Comparison of ENCODE assay signal across 2 cellular contexts in the genomic region with DNA sequence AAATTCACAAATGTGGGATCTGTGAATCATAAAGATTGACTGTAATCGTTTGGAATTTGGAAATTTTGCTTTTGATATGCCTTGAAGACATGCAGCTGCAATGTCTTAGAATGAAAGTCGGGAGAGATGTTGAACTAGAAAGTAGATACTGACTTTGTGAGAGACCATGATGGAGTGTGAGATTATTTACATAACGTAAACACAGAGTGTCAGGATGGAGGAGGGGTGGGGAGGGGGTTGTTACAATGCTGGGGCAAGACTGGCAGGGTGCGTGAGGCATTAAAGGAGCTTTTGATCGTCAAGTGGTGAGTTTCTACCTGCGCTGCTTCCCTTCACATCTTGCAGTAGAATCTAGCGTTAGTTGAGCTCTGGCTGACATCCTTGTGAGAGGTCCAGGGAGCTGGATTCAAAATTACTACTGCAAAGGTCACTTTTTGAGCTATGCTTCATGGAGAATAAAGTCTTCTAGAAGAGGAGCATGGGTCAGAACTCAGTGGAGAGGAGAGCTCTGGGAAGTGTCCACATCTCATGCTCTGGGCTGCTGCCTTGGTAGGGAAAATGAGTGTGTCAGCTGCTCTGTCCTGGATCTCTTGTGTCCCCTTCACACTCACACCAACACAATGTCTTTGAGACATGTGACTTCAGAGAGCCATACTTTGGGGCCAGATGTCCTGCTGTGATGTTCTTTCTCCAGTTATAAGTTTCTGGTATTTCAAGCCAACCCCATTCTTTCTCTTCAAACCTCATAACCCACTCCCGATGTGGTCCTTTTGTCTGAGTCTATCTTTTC.
TF ChIP-seq lines count a peak whose summit lies in the region.

No MANE protein-coding gene starts in this region.

TF ChIP-seq in K562, 482 proteins besides CTCF, POLR2A, EP300 and RAD21 (continued from another document and continues in another):
- TF ChIP-seq, protein P1, sequence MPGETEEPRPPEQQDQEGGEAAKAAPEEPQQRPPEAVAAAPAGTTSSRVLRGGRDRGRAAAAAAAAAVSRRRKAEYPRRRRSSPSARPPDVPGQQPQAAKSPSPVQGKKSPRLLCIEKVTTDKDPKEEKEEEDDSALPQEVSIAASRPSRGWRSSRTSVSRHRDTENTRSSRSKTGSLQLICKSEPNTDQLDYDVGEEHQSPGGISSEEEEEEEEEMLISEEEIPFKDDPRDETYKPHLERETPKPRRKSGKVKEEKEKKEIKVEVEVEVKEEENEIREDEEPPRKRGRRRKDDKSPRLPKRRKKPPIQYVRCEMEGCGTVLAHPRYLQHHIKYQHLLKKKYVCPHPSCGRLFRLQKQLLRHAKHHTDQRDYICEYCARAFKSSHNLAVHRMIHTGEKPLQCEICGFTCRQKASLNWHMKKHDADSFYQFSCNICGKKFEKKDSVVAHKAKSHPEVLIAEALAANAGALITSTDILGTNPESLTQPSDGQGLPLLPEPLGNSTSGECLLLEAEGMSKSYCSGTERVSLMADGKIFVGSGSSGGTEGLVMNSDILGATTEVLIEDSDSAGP (CRISPR knock-in tag; IDR thresholded peaks at IDR 0.05): no peak
- no peak for TF ChIP-seq THRAP3 (IDR thresholded peaks at IDR 0.05; ENCODE audit: borderline replicate concordance)
- no peak for TF ChIP-seq ZNF175 (CRISPR knock-in tag; IDR thresholded peaks at IDR 0.05; ENCODE audit: low read depth)
- peak; percentile 4 for TF ChIP-seq NCOA4 (IDR thresholded peaks at IDR 0.05; ENCODE audit: partially characterized antibody)
- TF ChIP-seq, protein P2, sequence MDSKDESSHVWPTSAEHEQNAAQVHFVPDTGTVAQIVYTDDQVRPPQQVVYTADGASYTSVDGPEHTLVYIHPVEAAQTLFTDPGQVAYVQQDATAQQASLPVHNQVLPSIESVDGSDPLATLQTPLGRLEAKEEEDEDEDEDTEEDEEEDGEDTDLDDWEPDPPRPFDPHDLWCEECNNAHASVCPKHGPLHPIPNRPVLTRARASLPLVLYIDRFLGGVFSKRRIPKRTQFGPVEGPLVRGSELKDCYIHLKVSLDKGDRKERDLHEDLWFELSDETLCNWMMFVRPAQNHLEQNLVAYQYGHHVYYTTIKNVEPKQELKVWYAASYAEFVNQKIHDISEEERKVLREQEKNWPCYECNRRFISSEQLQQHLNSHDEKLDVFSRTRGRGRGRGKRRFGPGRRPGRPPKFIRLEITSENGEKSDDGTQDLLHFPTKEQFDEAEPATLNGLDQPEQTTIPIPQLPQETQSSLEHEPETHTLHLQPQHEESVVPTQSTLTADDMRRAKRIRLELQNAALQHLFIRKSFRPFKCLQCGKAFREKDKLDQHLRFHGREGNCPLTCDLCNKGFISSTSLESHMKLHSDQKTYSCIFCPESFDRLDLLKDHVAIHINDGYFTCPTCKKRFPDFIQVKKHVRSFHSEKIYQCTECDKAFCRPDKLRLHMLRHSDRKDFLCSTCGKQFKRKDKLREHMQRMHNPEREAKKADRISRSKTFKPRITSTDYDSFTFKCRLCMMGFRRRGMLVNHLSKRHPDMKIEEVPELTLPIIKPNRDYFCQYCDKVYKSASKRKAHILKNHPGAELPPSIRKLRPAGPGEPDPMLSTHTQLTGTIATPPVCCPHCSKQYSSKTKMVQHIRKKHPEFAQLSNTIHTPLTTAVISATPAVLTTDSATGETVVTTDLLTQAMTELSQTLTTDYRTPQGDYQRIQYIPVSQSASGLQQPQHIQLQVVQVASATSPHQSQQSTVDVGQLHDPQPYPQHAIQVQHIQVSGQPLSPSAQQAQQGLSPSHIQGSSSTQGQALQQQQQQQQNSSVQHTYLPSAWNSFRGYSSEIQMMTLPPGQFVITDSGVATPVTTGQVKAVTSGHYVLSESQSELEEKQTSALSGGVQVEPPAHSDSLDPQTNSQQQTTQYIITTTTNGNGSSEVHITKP (IDR thresholded peaks at IDR 0.05; ENCODE audit: partially characterized antibody): no peak
- no peak for TF ChIP-seq POLR2B (IDR thresholded peaks at IDR 0.05; ENCODE audit: low read depth, partially characterized antibody)
- no peak for TF ChIP-seq RBFOX2 (IDR thresholded peaks at IDR 0.05; ENCODE audit: low read depth, low read length)
- TF ChIP-seq CXXC5 (CRISPR knock-in tag; IDR thresholded peaks at IDR 0.05): 0 out of 2 replicates have a peak, but pooled peaks have one; percentile 37
- peak in 1 of 2 experiments; percentile 43; a peak in 1 of 4 replicates for TF ChIP-seq FOXK2 (conservative IDR thresholded peaks at IDR 0.05 in 1 of 2, IDR thresholded peaks at IDR 0.05 in 1 of 2; ENCODE audit: low read depth in 2 of 2)
- TF ChIP-seq, protein P3, sequence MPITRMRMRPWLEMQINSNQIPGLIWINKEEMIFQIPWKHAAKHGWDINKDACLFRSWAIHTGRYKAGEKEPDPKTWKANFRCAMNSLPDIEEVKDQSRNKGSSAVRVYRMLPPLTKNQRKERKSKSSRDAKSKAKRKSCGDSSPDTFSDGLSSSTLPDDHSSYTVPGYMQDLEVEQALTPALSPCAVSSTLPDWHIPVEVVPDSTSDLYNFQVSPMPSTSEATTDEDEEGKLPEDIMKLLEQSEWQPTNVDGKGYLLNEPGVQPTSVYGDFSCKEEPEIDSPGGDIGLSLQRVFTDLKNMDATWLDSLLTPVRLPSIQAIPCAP (CRISPR knock-in tag; IDR thresholded peaks at IDR 0.05; ENCODE audit: borderline replicate concordance): no peak
- TF ChIP-seq, protein P4, sequence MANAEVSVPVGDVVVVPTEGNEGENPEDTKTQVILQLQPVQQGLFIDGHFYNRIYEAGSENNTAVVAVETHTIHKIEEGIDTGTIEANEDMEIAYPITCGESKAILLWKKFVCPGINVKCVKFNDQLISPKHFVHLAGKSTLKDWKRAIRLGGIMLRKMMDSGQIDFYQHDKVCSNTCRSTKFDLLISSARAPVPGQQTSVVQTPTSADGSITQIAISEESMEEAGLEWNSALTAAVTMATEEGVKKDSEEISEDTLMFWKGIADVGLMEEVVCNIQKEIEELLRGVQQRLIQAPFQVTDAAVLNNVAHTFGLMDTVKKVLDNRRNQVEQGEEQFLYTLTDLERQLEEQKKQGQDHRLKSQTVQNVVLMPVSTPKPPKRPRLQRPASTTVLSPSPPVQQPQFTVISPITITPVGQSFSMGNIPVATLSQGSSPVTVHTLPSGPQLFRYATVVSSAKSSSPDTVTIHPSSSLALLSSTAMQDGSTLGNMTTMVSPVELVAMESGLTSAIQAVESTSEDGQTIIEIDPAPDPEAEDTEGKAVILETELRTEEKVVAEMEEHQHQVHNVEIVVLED (CRISPR knock-in tag; IDR thresholded peaks at IDR 0.05): 0 out of 2 replicates have a peak, but pooled peaks have one; percentile 24

TF ChIP-seq in HepG2, 621 proteins besides CTCF, POLR2A, EP300 and RAD21 (continued from another document and continues in another):
- TF ChIP-seq, protein P5, sequence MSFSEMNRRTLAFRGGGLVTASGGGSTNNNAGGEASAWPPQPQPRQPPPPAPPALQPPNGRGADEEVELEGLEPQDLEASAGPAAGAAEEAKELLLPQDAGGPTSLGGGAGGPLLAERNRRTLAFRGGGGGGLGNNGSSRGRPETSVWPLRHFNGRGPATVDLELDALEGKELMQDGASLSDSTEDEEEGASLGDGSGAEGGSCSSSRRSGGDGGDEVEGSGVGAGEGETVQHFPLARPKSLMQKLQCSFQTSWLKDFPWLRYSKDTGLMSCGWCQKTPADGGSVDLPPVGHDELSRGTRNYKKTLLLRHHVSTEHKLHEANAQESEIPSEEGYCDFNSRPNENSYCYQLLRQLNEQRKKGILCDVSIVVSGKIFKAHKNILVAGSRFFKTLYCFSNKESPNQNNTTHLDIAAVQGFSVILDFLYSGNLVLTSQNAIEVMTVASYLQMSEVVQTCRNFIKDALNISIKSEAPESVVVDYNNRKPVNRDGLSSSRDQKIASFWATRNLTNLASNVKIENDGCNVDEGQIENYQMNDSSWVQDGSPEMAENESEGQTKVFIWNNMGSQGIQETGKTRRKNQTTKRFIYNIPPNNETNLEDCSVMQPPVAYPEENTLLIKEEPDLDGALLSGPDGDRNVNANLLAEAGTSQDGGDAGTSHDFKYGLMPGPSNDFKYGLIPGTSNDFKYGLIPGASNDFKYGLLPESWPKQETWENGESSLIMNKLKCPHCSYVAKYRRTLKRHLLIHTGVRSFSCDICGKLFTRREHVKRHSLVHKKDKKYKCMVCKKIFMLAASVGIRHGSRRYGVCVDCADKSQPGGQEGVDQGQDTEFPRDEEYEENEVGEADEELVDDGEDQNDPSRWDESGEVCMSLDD (CRISPR knock-in tag; IDR thresholded peaks at IDR 0.05; ENCODE audit: borderline replicate concordance): no peak
- TF ChIP-seq ZNF564 (CRISPR knock-in tag; IDR thresholded peaks at IDR 0.05) (0 out of 2 replicates have a peak, but pooled peaks have one; percentile 3), JUNB (CRISPR knock-in tag; IDR thresholded peaks at IDR 0.05; ENCODE audit: borderline replicate concordance) (no peak), PHF20 (CRISPR knock-in tag; IDR thresholded peaks at IDR 0.05) (peak; percentile 30; the same call in 1 of the 2 replicates), ZNF737 (CRISPR knock-in tag; IDR thresholded peaks at IDR 0.05; ENCODE audit: borderline replicate concordance) (no peak), ARNT2 (CRISPR knock-in tag; IDR thresholded peaks at IDR 0.05; ENCODE audit: low read depth) (0 out of 2 replicates have a peak, but pooled peaks have one; percentile 22), STAT5B (CRISPR knock-in tag; IDR thresholded peaks at IDR 0.05) (no peak), THYN1 (CRISPR knock-in tag; IDR thresholded peaks at IDR 0.05; ENCODE audit: borderline replicate concordance, low read depth) (no peak), WIZ (CRISPR knock-in tag; IDR thresholded peaks at IDR 0.05) (no peak), ZFY (CRISPR knock-in tag; IDR thresholded peaks at IDR 0.05) (no peak), CBX5 (CRISPR knock-in tag; IDR thresholded peaks at IDR 0.05; ENCODE audit: borderline replicate concordance) (no peak), ZFAT (CRISPR knock-in tag; conservative IDR thresholded peaks at IDR 0.05) (no peak), IKZF1 (IDR thresholded peaks at IDR 0.05) (no peak)
- TF ChIP-seq, protein P6, sequence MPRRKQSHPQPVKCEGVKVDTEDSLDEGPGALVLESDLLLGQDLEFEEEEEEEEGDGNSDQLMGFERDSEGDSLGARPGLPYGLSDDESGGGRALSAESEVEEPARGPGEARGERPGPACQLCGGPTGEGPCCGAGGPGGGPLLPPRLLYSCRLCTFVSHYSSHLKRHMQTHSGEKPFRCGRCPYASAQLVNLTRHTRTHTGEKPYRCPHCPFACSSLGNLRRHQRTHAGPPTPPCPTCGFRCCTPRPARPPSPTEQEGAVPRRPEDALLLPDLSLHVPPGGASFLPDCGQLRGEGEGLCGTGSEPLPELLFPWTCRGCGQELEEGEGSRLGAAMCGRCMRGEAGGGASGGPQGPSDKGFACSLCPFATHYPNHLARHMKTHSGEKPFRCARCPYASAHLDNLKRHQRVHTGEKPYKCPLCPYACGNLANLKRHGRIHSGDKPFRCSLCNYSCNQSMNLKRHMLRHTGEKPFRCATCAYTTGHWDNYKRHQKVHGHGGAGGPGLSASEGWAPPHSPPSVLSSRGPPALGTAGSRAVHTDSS (CRISPR knock-in tag; conservative IDR thresholded peaks at IDR 0.05): no peak
- TF ChIP-seq, protein P2 (CRISPR knock-in tag; IDR thresholded peaks at IDR 0.05; ENCODE audit: low read depth): no peak
- TF ChIP-seq, protein P7, sequence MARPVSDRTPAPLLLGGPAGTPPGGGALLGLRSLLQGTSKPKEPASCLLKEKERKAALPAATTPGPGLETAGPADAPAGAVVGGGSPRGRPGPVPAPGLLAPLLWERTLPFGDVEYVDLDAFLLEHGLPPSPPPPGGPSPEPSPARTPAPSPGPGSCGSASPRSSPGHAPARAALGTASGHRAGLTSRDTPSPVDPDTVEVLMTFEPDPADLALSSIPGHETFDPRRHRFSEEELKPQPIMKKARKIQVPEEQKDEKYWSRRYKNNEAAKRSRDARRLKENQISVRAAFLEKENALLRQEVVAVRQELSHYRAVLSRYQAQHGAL (CRISPR knock-in tag; IDR thresholded peaks at IDR 0.05; ENCODE audit: not compliant biosample characterization): no peak
- TF ChIP-seq, protein P8, sequence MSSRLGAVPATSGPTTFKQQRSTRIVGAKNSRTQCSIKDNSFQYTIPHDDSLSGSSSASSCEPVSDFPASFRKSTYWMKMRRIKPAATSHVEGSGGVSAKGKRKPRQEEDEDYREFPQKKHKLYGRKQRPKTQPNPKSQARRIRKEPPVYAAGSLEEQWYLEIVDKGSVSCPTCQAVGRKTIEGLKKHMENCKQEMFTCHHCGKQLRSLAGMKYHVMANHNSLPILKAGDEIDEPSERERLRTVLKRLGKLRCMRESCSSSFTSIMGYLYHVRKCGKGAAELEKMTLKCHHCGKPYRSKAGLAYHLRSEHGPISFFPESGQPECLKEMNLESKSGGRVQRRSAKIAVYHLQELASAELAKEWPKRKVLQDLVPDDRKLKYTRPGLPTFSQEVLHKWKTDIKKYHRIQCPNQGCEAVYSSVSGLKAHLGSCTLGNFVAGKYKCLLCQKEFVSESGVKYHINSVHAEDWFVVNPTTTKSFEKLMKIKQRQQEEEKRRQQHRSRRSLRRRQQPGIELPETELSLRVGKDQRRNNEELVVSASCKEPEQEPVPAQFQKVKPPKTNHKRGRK (CRISPR knock-in tag; IDR thresholded peaks at IDR 0.05): 0 out of 2 replicates have a peak, but pooled peaks have one; percentile 27
- TF ChIP-seq, protein P9, sequence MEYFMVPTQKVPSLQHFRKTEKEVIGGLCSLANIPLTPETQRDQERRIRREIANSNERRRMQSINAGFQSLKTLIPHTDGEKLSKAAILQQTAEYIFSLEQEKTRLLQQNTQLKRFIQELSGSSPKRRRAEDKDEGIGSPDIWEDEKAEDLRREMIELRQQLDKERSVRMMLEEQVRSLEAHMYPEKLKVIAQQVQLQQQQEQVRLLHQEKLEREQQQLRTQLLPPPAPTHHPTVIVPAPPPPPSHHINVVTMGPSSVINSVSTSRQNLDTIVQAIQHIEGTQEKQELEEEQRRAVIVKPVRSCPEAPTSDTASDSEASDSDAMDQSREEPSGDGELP (IDR thresholded peaks at IDR 0.05; ENCODE audit: borderline replicate concordance, low read depth): no peak
